16 cellular contexts compared by ENCODE assay signal in the genomic region with DNA sequence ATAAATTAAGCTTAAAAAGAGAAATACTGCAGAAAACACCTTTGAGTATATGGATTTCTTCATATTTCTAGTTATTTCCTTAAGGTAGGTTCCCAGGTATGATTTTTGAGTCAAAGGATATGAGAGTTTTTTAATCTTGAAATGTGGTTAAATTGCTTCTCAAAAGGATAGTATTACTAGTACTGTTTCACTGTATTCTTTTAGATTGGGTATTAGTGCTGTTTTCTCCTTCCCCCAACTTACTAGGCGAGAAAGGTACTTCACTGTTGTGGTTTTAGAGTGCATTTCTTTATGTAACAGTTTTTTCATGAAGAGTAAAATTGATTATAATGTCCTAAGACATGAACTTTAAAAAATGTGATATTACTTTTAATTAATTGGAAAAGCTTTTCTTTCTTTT. TPM values are rescaled to one million over a fixed set of nuclear protein-coding genes. Genes with fewer than 3 reads are reported as not detected.
DNase-seq lines count a peak whose midpoint lies in the region; ATAC-seq and TF ChIP-seq lines count a peak whose summit lies in the region.
"Had no signal": no experiment of that assay in that cellular context is flagged by ENCODE, and none has a peak within 500 bp of the region (broad histone marks: within the 10 kb centered on the region; RNA-seq: fewer than 3 reads in every experiment).

No MANE protein-coding gene starts in this region.

- H3K36me3 Mint-ChIP-seq in osteocyte (ENCODE audit: unreplicated experiment), result peaks cover 24% of the 10 kb centered on the region

- H3K27ac Mint-ChIP-seq in stimulated activated naive CD8-positive, alpha-beta T cell treated with anti-CD3 and anti-CD28 coated beads, Interleukin-15, amount 100 ng/mL, for 72 hours, result peak overlapping the region in 1 of 2 donors; percentile 53
- H3K27ac Mint-ChIP-seq in osteocyte (ENCODE audit: unreplicated experiment), result peak overlapping the region; percentile 27

- H3K4me1 Mint-ChIP-seq in stimulated activated naive CD8-positive, alpha-beta T cell treated with anti-CD3 and anti-CD28 coated beads, Interleukin-15, amount 100 ng/mL, for 72 hours, result peaks cover 46% of the 10 kb centered on the region
- peaks cover 29% of the 10 kb centered on the region for H3K4me1 Mint-ChIP-seq in osteocyte (ENCODE audit: unreplicated experiment)

- TF ChIP-seq CTCF in RWPE1 (conservative IDR thresholded peaks at IDR 0.05; ENCODE audit: low read depth) (no peak), osteocyte (IDR thresholded peaks at IDR 0.05) (no peak)

- H3K27ac ChIP-seq in RWPE1, result peak overlapping the region; percentile 29; the same call in 1 of the 2 replicates

- no peaks in the 10 kb centered on the region for H3K27me3 Mint-ChIP-seq in stimulated activated naive CD8-positive, alpha-beta T cell treated with anti-CD3 and anti-CD28 coated beads, Interleukin-15, amount 100 ng/mL, for 72 hours
- H3K27me3 Mint-ChIP-seq in osteocyte (ENCODE audit: unreplicated experiment), result no peaks in the 10 kb centered on the region
- H3K27me3 Mint-ChIP-seq: CD4-positive, alpha-beta memory T cell had no signal

- POLR2A ChIA-PET in RWPE1 (lab: Yijun Ruan, JAX; ENCODE audit: low non-redundant PET), result no interaction called here

- peak; percentile 70 for ATAC-seq in stimulated activated naive CD8-positive, alpha-beta T cell treated with anti-CD3 and anti-CD28 coated beads, Interleukin-15, amount 100 ng/mL, for 72 hours
- no peak for ATAC-seq in stimulated activated naive CD8-positive, alpha-beta T cell treated with anti-CD3 and anti-CD28 coated beads, Interleukin-15, Interleukin-2, amounts not matched to agents 100 U/mL and 50 U/mL, for 24 hours
- ATAC-seq: GM23338 had no signal

- DNase-seq in stimulated activated naive CD8-positive, alpha-beta T cell treated with anti-CD3 and anti-CD28 coated beads, Interleukin-15, amount 100 ng/mL, for 72 hours, result no peak
- DNase-seq in stimulated activated naive CD8-positive, alpha-beta T cell treated with anti-CD3 and anti-CD28 coated beads, Interleukin-15, Interleukin-2, amounts not matched to agents 100 U/mL and 50 U/mL, for 24 hours, result no peak
- no peak for DNase-seq in RWPE1 (ENCODE audit: low spot score)
- no peak for DNase-seq in osteocyte (ENCODE audit: extremely low spot score, unreplicated experiment)
- DNase-seq in NCI-H1436 (lab: John Stamatoyannopoulos, UW), result no peak
- DNase-seq in effector CD4-positive, alpha-beta T cell, result no peak
- DNase-seq: C1 segment of cervical spinal cord; Calu3; CD4-positive, alpha-beta memory T cell; COR-L47; DMS53; DMS79 treated with DMSO at 0.1 percent for 48 hours; GF-D8; H7; HCEC 1CT had no signal

- CTCF ChIA-PET in RWPE1 (lab: Yijun Ruan, JAX), result interaction anchor here (0.8 kb wide), 1 partner anchor 14 kb away, joined by 3 read pairs; the partner anchor contains the start of gene FRS2

- H3K9me3 Mint-ChIP-seq in stimulated activated naive CD8-positive, alpha-beta T cell treated with anti-CD3 and anti-CD28 coated beads, Interleukin-15, amount 100 ng/mL, for 72 hours, result peaks cover 0 to 11% of the 10 kb centered on the region in 2 donors
- H3K9me3 Mint-ChIP-seq in osteocyte (ENCODE audit: unreplicated experiment), result peaks cover 9% of the 10 kb centered on the region

- no peak overlapping the region for H3K4me3 Mint-ChIP-seq in stimulated activated naive CD8-positive, alpha-beta T cell treated with anti-CD3 and anti-CD28 coated beads, Interleukin-15, amount 100 ng/mL, for 72 hours
- no peak overlapping the region for H3K4me3 Mint-ChIP-seq in osteocyte (ENCODE audit: unreplicated experiment)
- H3K4me3 Mint-ChIP-seq: GM23338 had no signal

RNA-seq across cellular contexts. Expression of gene FRS2, which starts 13.5 kb away (rescaled TPM):
- 45.5 and 48.0 TPM in 2 replicates for total RNA-seq in osteocyte
